In genomic region chr10:70053896-70054641, GRCh38 we compare ENCODE assay signal across 7 cellular contexts. TPM values are rescaled to one million over a fixed set of nuclear protein-coding genes. Genes with fewer than 3 reads are reported as not detected.
DNase-seq lines count a peak whose midpoint lies in the region; ATAC-seq and TF ChIP-seq lines count a peak whose summit lies in the region.

No MANE protein-coding gene starts in this region.

- no peaks in the 10 kb centered on the region for H3K9me3 ChIP-seq in SJCRH30 (replicated peaks)

- DNase-seq in SJCRH30 (peak; percentile 30 to 36), endothelial cell (ENCODE audit: low spot score) (peak; percentile 51), nephron progenitor cell (peak; percentile 45), NCI-H1092 (lab: John Stamatoyannopoulos, UW) (no peak), sciatic nerve (ENCODE audit: low spot score) (no peak)

- H3K36me3 Mint-ChIP-seq in endothelial cell (ENCODE audit: low read depth, unreplicated experiment) (no peaks in the 10 kb centered on the region), nephron progenitor cell (ENCODE audit: low read depth) (peaks cover 14% of the 10 kb centered on the region)

- H3K4me3 ChIP-seq in SJCRH30: peak overlapping the region; percentile 68

- H3K4me3 Mint-ChIP-seq in endothelial cell (ENCODE audit: unreplicated experiment) (peak overlapping the region; percentile 90), nephron progenitor cell (peak overlapping the region; percentile 95)

- ATAC-seq in sciatic nerve: no peak
- ATAC-seq in GM21447 (IDR thresholded peaks at IDR 0.05; ENCODE audit: unreplicated experiment): no peak

- peak overlapping the region; percentile 67 for H3K27ac Mint-ChIP-seq in endothelial cell (ENCODE audit: unreplicated experiment)
- H3K27ac Mint-ChIP-seq in nephron progenitor cell: peak overlapping the region; percentile 84

- H3K36me3 ChIP-seq in SJCRH30: no peaks in the 10 kb centered on the region

- H3K27ac ChIP-seq in SJCRH30: peak overlapping the region; percentile 20; the same call in 1 of the 2 replicates

- intact Hi-C loops in sciatic nerve (cut with DNase I): no loop called here

- no peaks in the 10 kb centered on the region for H3K4me1 ChIP-seq in SJCRH30

- H3K4me1 Mint-ChIP-seq in endothelial cell (ENCODE audit: unreplicated experiment) (peaks cover 26% of the 10 kb centered on the region), nephron progenitor cell (peaks cover 60% of the 10 kb centered on the region)

- H3K27me3 Mint-ChIP-seq in endothelial cell (ENCODE audit: unreplicated experiment) (peaks cover 8% of the 10 kb centered on the region), nephron progenitor cell (ENCODE audit: low read depth, poor library complexity) (peaks cover 3% of the 10 kb centered on the region)

- no peaks in the 10 kb centered on the region for H3K9me3 Mint-ChIP-seq in endothelial cell (ENCODE audit: unreplicated experiment)
- H3K9me3 Mint-ChIP-seq in nephron progenitor cell: no peaks in the 10 kb centered on the region

- H3K27me3 ChIP-seq in SJCRH30: 0 out of 2 replicates have a peak, but pooled peaks cover 4% of the 10 kb centered on the region

- TF ChIP-seq CTCF in GM12873 (IDR thresholded peaks at IDR 0.05; ENCODE audit: insufficient read depth, low read depth, low read length, missing control alignments) (peak; percentile 26), endothelial cell (IDR thresholded peaks at IDR 0.05; ENCODE audit: unreplicated experiment) (peak; percentile 71), nephron progenitor cell (IDR thresholded peaks at IDR 0.05) (peak; percentile 31)

RNA-seq across cellular contexts. Expression of gene MACROH2A2, which starts 1.4 kb away (rescaled TPM):
- total RNA-seq in SJCRH30 (2014; rRNA removed; shearing (Covaris generic)): 13.2 and 14.1 TPM in 2 replicates
- 75.2 TPM for total RNA-seq in endothelial cell (ENCODE audit: unreplicated experiment)
- total RNA-seq in sciatic nerve: 6.7 TPM

Comparison
In these comparisons a context has a peak if more than half of its experiments do, and no peak if none do; other contexts are left out.
1. DNase-seq: peak in SJCRH30 (2 of 2), endothelial cell (single experiment) and nephron progenitor cell (single experiment); none in NCI-H1092 (single experiment) and sciatic nerve (single experiment).
2. Peak in every context shown above with its lines, with median percentiles within 50 percentile points of each other: CTCF ChIP-seq.